Comparison of ENCODE assay signal across 7 cellular contexts in genomic region chr1:55640708-55641473, GRCh38.
DNase-seq lines count a peak whose midpoint lies in the region; ATAC-seq lines count a peak whose summit lies in the region.

No MANE protein-coding gene starts in this region.

- intact Hi-C loops in right cardiac atrium (cut with DNase I) = no loop called here

- peak; percentile 80 for ATAC-seq in GM18867 (IDR thresholded peaks at IDR 0.05; ENCODE audit: unreplicated experiment)
- peak; percentile 88 to 94 for ATAC-seq in right cardiac atrium

- peak overlapping the region; percentile 58 for H3K4me3 ChIP-seq in right cardiac atrium (ENCODE audit: low read length)
- H3K4me3 ChIP-seq in skin epidermis = peak overlapping the region in 5 of 7 experiments; percentile 2 to 33 (median 5)

- no peak overlapping the region for H3K27ac Mint-ChIP-seq in activated naive CD4-positive, alpha-beta T cell treated with anti-CD3 and anti-CD28 coated beads, Interleukin-2, amount 10 ng/mL, durations not matched to agents 7 days and 5 days

- no peaks in the 10 kb centered on the region for H3K4me1 Mint-ChIP-seq in activated naive CD4-positive, alpha-beta T cell treated with anti-CD3 and anti-CD28 coated beads, Interleukin-2, amount 10 ng/mL, durations not matched to agents 7 days and 5 days

- 25% methylated on average over 7 of the region's 7 CpGs for WGBS in right cardiac atrium

- no peaks in the 10 kb centered on the region for H3K9me3 ChIP-seq in right cardiac atrium (ENCODE audit: control insufficient read depth, low read length)

- peak overlapping the region; percentile 63 for H3K27ac ChIP-seq in right cardiac atrium (ENCODE audit: low read length)
- peak overlapping the region in 17 of 21 experiments; percentile 1 to 80 (median 61) for H3K27ac ChIP-seq in skin epidermis

- no peaks in the 10 kb centered on the region for H3K4me1 ChIP-seq in right cardiac atrium (ENCODE audit: control insufficient read depth, insufficient read depth, low read length)

- H3K36me3 Mint-ChIP-seq in activated naive CD4-positive, alpha-beta T cell treated with anti-CD3 and anti-CD28 coated beads, Interleukin-2, amount 10 ng/mL, durations not matched to agents 7 days and 5 days = no peaks in the 10 kb centered on the region

- no peak overlapping the region for H3K4me3 Mint-ChIP-seq in activated naive CD4-positive, alpha-beta T cell treated with anti-CD3 and anti-CD28 coated beads, Interleukin-2, amount 10 ng/mL, durations not matched to agents 7 days and 5 days

- H3K27me3 Mint-ChIP-seq in activated naive CD4-positive, alpha-beta T cell treated with anti-CD3 and anti-CD28 coated beads, Interleukin-2, amount 10 ng/mL, durations not matched to agents 7 days and 5 days = no peaks in the 10 kb centered on the region

- CTCF ChIA-PET in activated naive CD4-positive, alpha-beta T cell treated with anti-CD3 and anti-CD28 coated beads, Interleukin-2, amount 10 ng/mL, durations not matched to agents 7 days and 5 days (lab: Charles Lee) = no interaction called here

- H3K27me3 ChIP-seq in right cardiac atrium (ENCODE audit: control insufficient read depth, insufficient read depth) = no peaks in the 10 kb centered on the region

- no peaks in the 10 kb centered on the region for H3K9me3 Mint-ChIP-seq in activated naive CD4-positive, alpha-beta T cell treated with anti-CD3 and anti-CD28 coated beads, Interleukin-2, amount 10 ng/mL, durations not matched to agents 7 days and 5 days

- DNase-seq in M059J (ENCODE audit: low read depth) (peak; percentile 38), right cardiac atrium (peak; percentile 84 to 90 (median 86)), NCI-H524 treated with DMSO at 0.1 percent for 48 hours (lab: John Stamatoyannopoulos, UW) (no peak), GF-D8 (lab: John Stamatoyannopoulos, UW) (no peak)
- peak; percentile 34 for DNase-seq in activated naive CD4-positive, alpha-beta T cell treated with anti-CD3 and anti-CD28 coated beads, Interleukin-2, amount 10 ng/mL, durations not matched to agents 7 days and 5 days

Comparison
In these comparisons a context has a peak if more than half of its experiments do, and no peak if none do; other contexts are left out.
1. DNase-seq: peak in M059J (single experiment), activated naive CD4-positive, alpha-beta T cell treated with anti-CD3 and anti-CD28 coated beads, Interleukin-2, amount 10 ng/mL, durations not matched to agents 7 days and 5 days (single experiment) and right cardiac atrium (3 of 3); none in NCI-H524 treated with DMSO at 0.1 percent for 48 hours (single experiment) and GF-D8 (single experiment).